ENCODE assay signal across 8 cellular contexts in the genomic region with DNA sequence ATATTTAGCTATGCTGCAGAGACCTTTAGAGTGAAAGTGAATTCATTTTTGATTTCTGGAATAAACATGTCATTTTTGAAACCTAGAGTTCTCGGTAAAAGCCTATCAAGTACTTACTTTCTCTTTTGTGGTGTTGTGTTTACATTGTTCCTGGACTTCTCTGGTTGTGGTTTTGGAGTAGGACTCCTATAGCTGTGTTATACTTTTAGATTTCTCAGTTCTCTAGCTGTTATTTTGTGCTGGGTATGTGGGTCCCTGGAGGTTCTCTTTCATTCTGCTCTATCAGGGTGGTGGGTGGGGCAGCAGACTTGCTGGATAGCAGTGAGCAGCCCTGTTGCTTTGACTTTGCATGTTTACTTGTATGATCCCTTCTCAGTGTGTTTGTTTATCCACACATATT. TPM values are rescaled to one million over a fixed set of nuclear protein-coding genes. Genes with fewer than 3 reads are reported as not detected.
A peak's percentile ranks its signal among the peaks of the same experiment; 100 is the strongest.
DNase-seq lines count a peak whose midpoint lies in the region; ATAC-seq and TF ChIP-seq lines count a peak whose summit lies in the region.

No MANE protein-coding gene starts in this region.

- peaks cover 17% of the 10 kb centered on the region for H3K36me3 Mint-ChIP-seq in effector memory CD8-positive, alpha-beta T cell (ENCODE audit: insufficient read depth)
- peaks cover 40% of the 10 kb centered on the region for H3K36me3 Mint-ChIP-seq in stimulated activated naive CD8-positive, alpha-beta T cell treated with anti-CD3 and anti-CD28 coated beads, Interleukin-15, Interleukin-2, amounts not matched to agents 100 ng/mL and 50 ng/mL, for 24 hours (ENCODE audit: low read depth)

- H3K27ac Mint-ChIP-seq in effector memory CD8-positive, alpha-beta T cell = peak overlapping the region; percentile 50 to 76
- H3K27ac Mint-ChIP-seq in stimulated activated naive CD8-positive, alpha-beta T cell treated with anti-CD3 and anti-CD28 coated beads, Interleukin-15, Interleukin-2, amounts not matched to agents 100 ng/mL and 50 ng/mL, for 24 hours = peak overlapping the region; percentile 77

- no peaks in the 10 kb centered on the region for H3K9me3 ChIP-seq in MG63

- TF ChIP-seq POLR2A in GM18505 (IDR thresholded peaks at IDR 0.05; ENCODE audit: borderline replicate concordance, extremely low read depth, insufficient read depth, insufficient read length) = no peak

- peaks cover 5 to 16% of the 10 kb centered on the region in 2 donors for H3K4me1 Mint-ChIP-seq in effector memory CD8-positive, alpha-beta T cell (ENCODE audit: low read depth in 2 of 2)
- peaks cover 19% of the 10 kb centered on the region for H3K4me1 Mint-ChIP-seq in stimulated activated naive CD8-positive, alpha-beta T cell treated with anti-CD3 and anti-CD28 coated beads, Interleukin-15, Interleukin-2, amounts not matched to agents 100 ng/mL and 50 ng/mL, for 24 hours (ENCODE audit: low read depth)

- no peaks in the 10 kb centered on the region for H3K27me3 Mint-ChIP-seq in effector memory CD8-positive, alpha-beta T cell
- no peaks in the 10 kb centered on the region for H3K27me3 Mint-ChIP-seq in stimulated activated naive CD8-positive, alpha-beta T cell treated with anti-CD3 and anti-CD28 coated beads, Interleukin-15, Interleukin-2, amounts not matched to agents 100 ng/mL and 50 ng/mL, for 24 hours

- H3K36me3 ChIP-seq in MG63 = no peaks in the 10 kb centered on the region

- peak overlapping the region; percentile 48 to 52 for H3K4me3 Mint-ChIP-seq in effector memory CD8-positive, alpha-beta T cell
- H3K4me3 Mint-ChIP-seq in stimulated activated naive CD8-positive, alpha-beta T cell treated with anti-CD3 and anti-CD28 coated beads, Interleukin-15, Interleukin-2, amounts not matched to agents 100 ng/mL and 50 ng/mL, for 24 hours = peak overlapping the region; percentile 68

- DNase-seq in MG63 (no peak), NCI-H446 (lab: John Stamatoyannopoulos, UW) (no peak), NCI-H748 treated with DMSO at 0.1 percent for 48 hours (lab: John Stamatoyannopoulos, UW) (no peak), Ammon's horn (ENCODE audit: low spot score) (no peak)
- DNase-seq in effector memory CD8-positive, alpha-beta T cell = no peak

- peak; percentile 87 for ATAC-seq in GM18505 (IDR thresholded peaks at IDR 0.05; ENCODE audit: unreplicated experiment)
- ATAC-seq in GM21619 (IDR thresholded peaks at IDR 0.05; ENCODE audit: unreplicated experiment) = peak; percentile 93
- ATAC-seq in effector memory CD8-positive, alpha-beta T cell (replicated peaks) = peak; percentile 43

- H3K27me3 ChIP-seq in MG63 = no peaks in the 10 kb centered on the region

- H3K9me3 Mint-ChIP-seq in effector memory CD8-positive, alpha-beta T cell = no peaks in the 10 kb centered on the region
- H3K9me3 Mint-ChIP-seq in stimulated activated naive CD8-positive, alpha-beta T cell treated with anti-CD3 and anti-CD28 coated beads, Interleukin-15, Interleukin-2, amounts not matched to agents 100 ng/mL and 50 ng/mL, for 24 hours = no peaks in the 10 kb centered on the region

- peak overlapping the region; percentile 42 for H3K4me3 ChIP-seq in MG63

RNA-seq across cellular contexts. Expression of a gene that starts 25.6 kb away (rescaled TPM):
- total RNA-seq in MG63 (2014; rRNA removed; shearing (Covaris generic); ENCODE audit: low replicate concordance) = 58.1 and 77.1 TPM in 2 replicates

Comparison
In these comparisons a context has a peak if more than half of its experiments do, and no peak if none do; other contexts are left out.
1. ATAC-seq: peak in every context shown above with its lines; median percentile 93 in GM21619; 87 in GM18505; 43 in effector memory CD8-positive, alpha-beta T cell.